ENCODE assay signal across 9 cellular contexts in the genomic region with DNA sequence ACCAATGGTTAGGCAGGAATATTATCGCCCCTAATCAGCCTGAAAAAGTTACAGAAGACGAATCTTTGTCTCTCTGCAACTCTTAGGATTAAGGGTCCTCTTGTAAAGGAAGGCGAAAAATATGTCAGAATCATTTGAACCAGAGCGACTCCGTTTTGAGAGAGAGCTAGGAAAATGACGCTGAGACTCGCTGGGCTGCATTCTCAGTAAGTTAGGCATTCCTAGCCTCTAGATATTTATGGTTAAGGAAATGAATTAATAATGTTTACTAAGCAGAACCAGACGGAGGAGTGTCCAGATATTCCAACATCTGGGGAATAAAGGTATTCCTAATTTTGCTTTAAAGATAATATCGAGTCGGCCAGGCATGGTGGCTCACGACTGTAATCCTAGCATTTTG. TPM values are rescaled to one million over a fixed set of nuclear protein-coding genes. Genes with fewer than 3 reads are reported as not detected.
DNase-seq lines count a peak whose midpoint lies in the region; ATAC-seq and TF ChIP-seq lines count a peak whose summit lies in the region.
"Had no signal": no experiment of that assay in that cellular context is flagged by ENCODE, and none has a peak within 500 bp of the region (broad histone marks: within the 10 kb centered on the region; RNA-seq: fewer than 3 reads in every experiment).

No MANE protein-coding gene starts in this region.

- H3F3A ChIP-seq in SU-DHL-6 (ENCODE audit: insufficient read depth): no peaks in the 10 kb centered on the region

- H3K27me3 ChIP-seq in SU-DHL-6 (ENCODE audit: low read length): no peaks in the 10 kb centered on the region
- H3K27me3 ChIP-seq: hepatocyte had no signal

- H3K4me3 ChIP-seq in SU-DHL-6 (ENCODE audit: insufficient read depth, low read length, poor library complexity, severe bottlenecking): peak overlapping the region; percentile 84
- H3K4me3 ChIP-seq in fibroblast of villous mesenchyme (ENCODE audit: low read depth, low read length): peak overlapping the region; percentile 95
- H3K4me3 ChIP-seq: hepatocyte had no signal

- peak overlapping the region; percentile 98 for H3K27ac Mint-ChIP-seq in activated CD4-positive, alpha-beta T cell treated with anti-CD3 and anti-CD28 coated beads, Interleukin-2, amount 10 ng/mL, durations not matched to agents 7 days and 5 days
- no peak overlapping the region for H3K27ac Mint-ChIP-seq in stimulated activated naive B cell treated with anti-CD40 and anti-IgM and Interleukin-4, amounts not matched to agents 10 μg/mL and 1 μg/mL and 100 μg/mL, for 72 hours

- no peak overlapping the region for H3K27ac ChIP-seq in SU-DHL-6 (ENCODE audit: low read depth, low read length)
- H3K27ac ChIP-seq: hepatocyte had no signal

- H3K4me3 Mint-ChIP-seq in activated CD4-positive, alpha-beta T cell treated with anti-CD3 and anti-CD28 coated beads, Interleukin-2, amount 10 ng/mL, durations not matched to agents 7 days and 5 days: peak overlapping the region; percentile 92
- H3K4me3 Mint-ChIP-seq in stimulated activated naive B cell treated with anti-CD40 and anti-IgM and Interleukin-4, amounts not matched to agents 10 μg/mL and 1 μg/mL and 100 μg/mL, for 72 hours: peak overlapping the region; percentile 39 to 97

- H3K36me3 Mint-ChIP-seq in activated CD4-positive, alpha-beta T cell treated with anti-CD3 and anti-CD28 coated beads, Interleukin-2, amount 10 ng/mL, durations not matched to agents 7 days and 5 days (ENCODE audit: low read depth): peaks cover 45% of the 10 kb centered on the region
- peaks cover 8 to 12% of the 10 kb centered on the region in 2 donors for H3K36me3 Mint-ChIP-seq in stimulated activated naive B cell treated with anti-CD40 and anti-IgM and Interleukin-4, amounts not matched to agents 10 μg/mL and 1 μg/mL and 100 μg/mL, for 72 hours

- no peak overlapping the region for H3K9ac ChIP-seq in SU-DHL-6 (ENCODE audit: low read length)

- DNase-seq in activated CD4-positive, alpha-beta T cell treated with anti-CD3 and anti-CD28 coated beads, Interleukin-2, amount 10 ng/mL, durations not matched to agents 7 days and 5 days: no peak
- DNase-seq in activated CD4-positive, alpha-beta T cell treated with anti-CD3 and anti-CD28 coated beads for 4 hours: no peak
- DNase-seq in fibroblast of villous mesenchyme (ENCODE audit: low read depth): no peak
- no peak for DNase-seq in stimulated activated naive B cell treated with anti-CD40 and anti-IgM and Interleukin-4, amounts not matched to agents 10 μg/mL and 1 μg/mL and 100 μg/mL, for 72 hours
- no peak for DNase-seq in COLO668 (lab: John Stamatoyannopoulos, UW; ENCODE audit: unreplicated experiment)
- no peak for DNase-seq in NCI-H524 (lab: John Stamatoyannopoulos, UW)

- ATAC-seq in stimulated activated naive B cell treated with anti-CD40 and anti-IgM and Interleukin-4, amounts not matched to agents 10 μg/mL and 1 μg/mL and 100 μg/mL, for 72 hours (replicated peaks): no peak
- ATAC-seq in GM21367 (IDR thresholded peaks at IDR 0.05; ENCODE audit: unreplicated experiment): no peak

- H3K9me3 Mint-ChIP-seq in activated CD4-positive, alpha-beta T cell treated with anti-CD3 and anti-CD28 coated beads, Interleukin-2, amount 10 ng/mL, durations not matched to agents 7 days and 5 days: peaks cover 33% of the 10 kb centered on the region
- H3K9me3 Mint-ChIP-seq in stimulated activated naive B cell treated with anti-CD40 and anti-IgM and Interleukin-4, amounts not matched to agents 10 μg/mL and 1 μg/mL and 100 μg/mL, for 72 hours: no peaks in the 10 kb centered on the region

- no peaks in the 10 kb centered on the region for H3K9me3 ChIP-seq in SU-DHL-6 (ENCODE audit: insufficient read depth, low read length)

- peak overlapping the region; percentile 35 for H3K4me2 ChIP-seq in SU-DHL-6 (ENCODE audit: low read depth, low read length, poor library complexity, severe bottlenecking)
- H3K4me2 ChIP-seq: hepatocyte had no signal

- POLR2A ChIA-PET in activated CD4-positive, alpha-beta T cell treated with anti-CD3 and anti-CD28 coated beads, Interleukin-2, amount 10 ng/mL, durations not matched to agents 7 days and 5 days (lab: Charles Lee): interaction anchor here (1.0 kb wide), 1 partner anchor 155 kb away, joined by 3 read pairs; a partner anchor contains a TSS

- TF ChIP-seq CTCF in SU-DHL-6 (IDR thresholded peaks at IDR 0.05; ENCODE audit: insufficient read depth, low read length, poor library complexity, severe bottlenecking) (no peak), fibroblast of villous mesenchyme (IDR thresholded peaks at IDR 0.05; ENCODE audit: insufficient read depth, low read depth, low read length) (no peak)

- CTCF ChIA-PET in activated CD4-positive, alpha-beta T cell treated with anti-CD3 and anti-CD28 coated beads, Interleukin-2, amount 10 ng/mL, durations not matched to agents 7 days and 5 days (lab: Charles Lee): no interaction called here

- H3K9me2 ChIP-seq in SU-DHL-6 (replicated peaks; ENCODE audit: insufficient read depth, low read length): no peaks in the 10 kb centered on the region

- 0 out of 2 replicates have a peak, but pooled peaks cover 6% of the 10 kb centered on the region for H3K36me3 ChIP-seq in SU-DHL-6 (ENCODE audit: low read length)

- H3K4me1 Mint-ChIP-seq in activated CD4-positive, alpha-beta T cell treated with anti-CD3 and anti-CD28 coated beads, Interleukin-2, amount 10 ng/mL, durations not matched to agents 7 days and 5 days: peaks cover 24% of the 10 kb centered on the region
- H3K4me1 Mint-ChIP-seq in stimulated activated naive B cell treated with anti-CD40 and anti-IgM and Interleukin-4, amounts not matched to agents 10 μg/mL and 1 μg/mL and 100 μg/mL, for 72 hours: peaks cover 6% of the 10 kb centered on the region in 2 donors

- peak overlapping the region; percentile 88 for H2AFZ ChIP-seq in SU-DHL-6 (ENCODE audit: low read depth, low read length, severe bottlenecking)
- H2AFZ ChIP-seq: hepatocyte had no signal

- peaks cover 36% of the 10 kb centered on the region for H3K79me2 ChIP-seq in SU-DHL-6 (ENCODE audit: insufficient read depth, low read length)
- H3K79me2 ChIP-seq: hepatocyte had no signal

- H4K20me1 ChIP-seq in SU-DHL-6 (ENCODE audit: low read depth, low read length): no peaks in the 10 kb centered on the region

- H3K27me3 Mint-ChIP-seq in activated CD4-positive, alpha-beta T cell treated with anti-CD3 and anti-CD28 coated beads, Interleukin-2, amount 10 ng/mL, durations not matched to agents 7 days and 5 days: no peaks in the 10 kb centered on the region
- no peaks in the 10 kb centered on the region for H3K27me3 Mint-ChIP-seq in stimulated activated naive B cell treated with anti-CD40 and anti-IgM and Interleukin-4, amounts not matched to agents 10 μg/mL and 1 μg/mL and 100 μg/mL, for 72 hours

RNA-seq across cellular contexts. Expression of a gene that starts 0.8 kb away (rescaled TPM):
- 10 to 100 TPM; 14.8 to 17.5 TPM for total RNA-seq in activated CD4-positive, alpha-beta T cell treated with anti-CD3 and anti-CD28 coated beads, Interleukin-2, amount 10 ng/mL, durations not matched to agents 7 days and 5 days
- total RNA-seq in fibroblast of villous mesenchyme: 4.3 and 4.5 TPM in 2 replicates
- total RNA-seq: hepatocyte had no signal
